Comparison of ENCODE assay signal across 2 cellular contexts in the genomic region with DNA sequence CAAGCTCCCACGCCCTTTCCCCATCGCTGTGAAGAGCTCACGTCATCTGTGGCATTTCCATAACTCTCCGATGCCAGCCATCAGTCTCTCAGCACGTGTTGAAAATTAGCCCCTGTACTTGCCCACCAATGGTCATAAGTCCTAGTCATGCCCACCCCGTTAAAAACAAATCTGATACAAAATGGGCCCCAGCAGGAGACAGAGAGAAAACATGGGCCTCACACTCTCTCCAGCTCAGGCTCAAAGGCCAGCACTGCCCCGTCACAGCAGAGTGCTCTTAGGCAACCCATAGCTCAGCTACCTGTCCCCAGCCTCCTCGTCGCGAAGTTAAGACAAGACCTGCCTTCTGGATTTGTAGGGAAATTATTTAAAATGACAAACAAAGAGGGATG.
TF ChIP-seq lines count a peak whose summit lies in the region.

No MANE protein-coding gene starts in this region.

TF ChIP-seq in HepG2, 621 proteins besides CTCF, POLR2A, EP300 and RAD21 (continues in another document):
- TF ChIP-seq ZFY (CRISPR knock-in tag; IDR thresholded peaks at IDR 0.05) (peak; percentile 33; the same call in 1 of the 2 replicates), ZNF660 (CRISPR knock-in tag; IDR thresholded peaks at IDR 0.05; ENCODE audit: borderline replicate concordance, low read depth) (no peak), ARNTL (CRISPR knock-in tag; IDR thresholded peaks at IDR 0.05) (no peak), HOXA5 (CRISPR knock-in tag; IDR thresholded peaks at IDR 0.05) (no peak), ZFP62 (CRISPR knock-in tag; IDR thresholded peaks at IDR 0.05) (no peak), ZNF614 (CRISPR knock-in tag; IDR thresholded peaks at IDR 0.05; ENCODE audit: borderline replicate concordance) (no peak), NCOA2 (CRISPR knock-in tag; IDR thresholded peaks at IDR 0.05) (no peak), MEIS2 (CRISPR knock-in tag; IDR thresholded peaks at IDR 0.05) (0 out of 2 replicates have a peak, but pooled peaks have one; percentile 35), SMAD1 (CRISPR knock-in tag; IDR thresholded peaks at IDR 0.05; ENCODE audit: borderline replicate concordance, low read depth) (no peak), CEBPG (CRISPR knock-in tag; IDR thresholded peaks at IDR 0.05) (peak; percentile 74), CEBPB (IDR thresholded peaks at IDR 0.05; ENCODE audit: borderline replicate concordance, low read depth, low read length) (peak; percentile 64; the same call in 1 of the 2 replicates), ZFP82 (CRISPR knock-in tag; IDR thresholded peaks at IDR 0.05; ENCODE audit: borderline replicate concordance) (no peak), TEAD2 (CRISPR knock-in tag; IDR thresholded peaks at IDR 0.05) (no peak), HNF4A (CRISPR knock-in tag; IDR thresholded peaks at IDR 0.05) (peak; percentile 75), ZNF367 (CRISPR knock-in tag; IDR thresholded peaks at IDR 0.05; ENCODE audit: borderline replicate concordance) (no peak), CBX5 (CRISPR knock-in tag; IDR thresholded peaks at IDR 0.05; ENCODE audit: borderline replicate concordance) (no peak), EHMT2 (IDR thresholded peaks at IDR 0.05; ENCODE audit: borderline replicate concordance, low read depth, low read length) (peak; percentile 56; the same call in 1 of the 2 replicates), ZNF260 (CRISPR knock-in tag; IDR thresholded peaks at IDR 0.05; ENCODE audit: borderline replicate concordance, low read depth) (no peak)
- TF ChIP-seq, protein P1, sequence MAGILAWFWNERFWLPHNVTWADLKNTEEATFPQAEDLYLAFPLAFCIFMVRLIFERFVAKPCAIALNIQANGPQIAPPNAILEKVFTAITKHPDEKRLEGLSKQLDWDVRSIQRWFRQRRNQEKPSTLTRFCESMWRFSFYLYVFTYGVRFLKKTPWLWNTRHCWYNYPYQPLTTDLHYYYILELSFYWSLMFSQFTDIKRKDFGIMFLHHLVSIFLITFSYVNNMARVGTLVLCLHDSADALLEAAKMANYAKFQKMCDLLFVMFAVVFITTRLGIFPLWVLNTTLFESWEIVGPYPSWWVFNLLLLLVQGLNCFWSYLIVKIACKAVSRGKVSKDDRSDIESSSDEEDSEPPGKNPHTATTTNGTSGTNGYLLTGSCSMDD (CRISPR knock-in tag; IDR thresholded peaks at IDR 0.05) = no peak
- TF ChIP-seq, protein P2, sequence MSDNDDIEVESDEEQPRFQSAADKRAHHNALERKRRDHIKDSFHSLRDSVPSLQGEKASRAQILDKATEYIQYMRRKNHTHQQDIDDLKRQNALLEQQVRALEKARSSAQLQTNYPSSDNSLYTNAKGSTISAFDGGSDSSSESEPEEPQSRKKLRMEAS (IDR thresholded peaks at IDR 0.05) = 0 out of 2 replicates have a peak, but pooled peaks have one; percentile 20
- TF ChIP-seq, protein P3, sequence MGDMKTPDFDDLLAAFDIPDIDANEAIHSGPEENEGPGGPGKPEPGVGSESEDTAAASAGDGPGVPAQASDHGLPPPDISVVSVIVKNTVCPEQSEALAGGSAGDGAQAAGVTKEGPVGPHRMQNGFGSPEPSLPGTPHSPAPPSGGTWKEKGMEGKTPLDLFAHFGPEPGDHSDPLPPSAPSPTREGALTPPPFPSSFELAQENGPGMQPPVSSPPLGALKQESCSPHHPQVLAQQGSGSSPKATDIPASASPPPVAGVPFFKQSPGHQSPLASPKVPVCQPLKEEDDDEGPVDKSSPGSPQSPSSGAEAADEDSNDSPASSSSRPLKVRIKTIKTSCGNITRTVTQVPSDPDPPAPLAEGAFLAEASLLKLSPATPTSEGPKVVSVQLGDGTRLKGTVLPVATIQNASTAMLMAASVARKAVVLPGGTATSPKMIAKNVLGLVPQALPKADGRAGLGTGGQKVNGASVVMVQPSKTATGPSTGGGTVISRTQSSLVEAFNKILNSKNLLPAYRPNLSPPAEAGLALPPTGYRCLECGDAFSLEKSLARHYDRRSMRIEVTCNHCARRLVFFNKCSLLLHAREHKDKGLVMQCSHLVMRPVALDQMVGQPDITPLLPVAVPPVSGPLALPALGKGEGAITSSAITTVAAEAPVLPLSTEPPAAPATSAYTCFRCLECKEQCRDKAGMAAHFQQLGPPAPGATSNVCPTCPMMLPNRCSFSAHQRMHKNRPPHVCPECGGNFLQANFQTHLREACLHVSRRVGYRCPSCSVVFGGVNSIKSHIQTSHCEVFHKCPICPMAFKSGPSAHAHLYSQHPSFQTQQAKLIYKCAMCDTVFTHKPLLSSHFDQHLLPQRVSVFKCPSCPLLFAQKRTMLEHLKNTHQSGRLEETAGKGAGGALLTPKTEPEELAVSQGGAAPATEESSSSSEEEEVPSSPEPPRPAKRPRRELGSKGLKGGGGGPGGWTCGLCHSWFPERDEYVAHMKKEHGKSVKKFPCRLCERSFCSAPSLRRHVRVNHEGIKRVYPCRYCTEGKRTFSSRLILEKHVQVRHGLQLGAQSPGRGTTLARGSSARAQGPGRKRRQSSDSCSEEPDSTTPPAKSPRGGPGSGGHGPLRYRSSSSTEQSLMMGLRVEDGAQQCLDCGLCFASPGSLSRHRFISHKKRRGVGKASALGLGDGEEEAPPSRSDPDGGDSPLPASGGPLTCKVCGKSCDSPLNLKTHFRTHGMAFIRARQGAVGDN (CRISPR knock-in tag; IDR thresholded peaks at IDR 0.05) = peak; percentile 37; the same call in 1 of the 2 replicates

TF ChIP-seq in K562, 482 proteins besides CTCF, POLR2A, EP300 and RAD21:
- TF ChIP-seq HDAC2 (IDR thresholded peaks at IDR 0.05) = no peak
- TF ChIP-seq, protein P4, sequence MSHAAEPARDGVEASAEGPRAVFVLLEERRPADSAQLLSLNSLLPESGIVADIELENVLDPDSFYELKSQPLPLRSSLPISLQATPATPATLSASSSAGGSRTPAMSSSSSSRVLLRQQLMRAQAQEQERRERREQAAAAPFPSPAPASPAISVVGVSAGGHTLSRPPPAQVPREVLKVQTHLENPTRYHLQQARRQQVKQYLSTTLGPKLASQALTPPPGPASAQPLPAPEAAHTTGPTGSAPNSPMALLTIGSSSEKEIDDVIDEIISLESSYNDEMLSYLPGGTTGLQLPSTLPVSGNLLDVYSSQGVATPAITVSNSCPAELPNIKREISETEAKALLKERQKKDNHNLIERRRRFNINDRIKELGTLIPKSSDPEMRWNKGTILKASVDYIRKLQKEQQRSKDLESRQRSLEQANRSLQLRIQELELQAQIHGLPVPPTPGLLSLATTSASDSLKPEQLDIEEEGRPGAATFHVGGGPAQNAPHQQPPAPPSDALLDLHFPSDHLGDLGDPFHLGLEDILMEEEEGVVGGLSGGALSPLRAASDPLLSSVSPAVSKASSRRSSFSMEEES (CRISPR knock-in tag; IDR thresholded peaks at IDR 0.05) = no peak
- no peak for TF ChIP-seq HDAC8 (tag; IDR thresholded peaks at IDR 0.05)
- TF ChIP-seq RBM25 (IDR thresholded peaks at IDR 0.05; ENCODE audit: low read depth, low read length, severe bottlenecking) = no peak
- TF ChIP-seq, protein P5, sequence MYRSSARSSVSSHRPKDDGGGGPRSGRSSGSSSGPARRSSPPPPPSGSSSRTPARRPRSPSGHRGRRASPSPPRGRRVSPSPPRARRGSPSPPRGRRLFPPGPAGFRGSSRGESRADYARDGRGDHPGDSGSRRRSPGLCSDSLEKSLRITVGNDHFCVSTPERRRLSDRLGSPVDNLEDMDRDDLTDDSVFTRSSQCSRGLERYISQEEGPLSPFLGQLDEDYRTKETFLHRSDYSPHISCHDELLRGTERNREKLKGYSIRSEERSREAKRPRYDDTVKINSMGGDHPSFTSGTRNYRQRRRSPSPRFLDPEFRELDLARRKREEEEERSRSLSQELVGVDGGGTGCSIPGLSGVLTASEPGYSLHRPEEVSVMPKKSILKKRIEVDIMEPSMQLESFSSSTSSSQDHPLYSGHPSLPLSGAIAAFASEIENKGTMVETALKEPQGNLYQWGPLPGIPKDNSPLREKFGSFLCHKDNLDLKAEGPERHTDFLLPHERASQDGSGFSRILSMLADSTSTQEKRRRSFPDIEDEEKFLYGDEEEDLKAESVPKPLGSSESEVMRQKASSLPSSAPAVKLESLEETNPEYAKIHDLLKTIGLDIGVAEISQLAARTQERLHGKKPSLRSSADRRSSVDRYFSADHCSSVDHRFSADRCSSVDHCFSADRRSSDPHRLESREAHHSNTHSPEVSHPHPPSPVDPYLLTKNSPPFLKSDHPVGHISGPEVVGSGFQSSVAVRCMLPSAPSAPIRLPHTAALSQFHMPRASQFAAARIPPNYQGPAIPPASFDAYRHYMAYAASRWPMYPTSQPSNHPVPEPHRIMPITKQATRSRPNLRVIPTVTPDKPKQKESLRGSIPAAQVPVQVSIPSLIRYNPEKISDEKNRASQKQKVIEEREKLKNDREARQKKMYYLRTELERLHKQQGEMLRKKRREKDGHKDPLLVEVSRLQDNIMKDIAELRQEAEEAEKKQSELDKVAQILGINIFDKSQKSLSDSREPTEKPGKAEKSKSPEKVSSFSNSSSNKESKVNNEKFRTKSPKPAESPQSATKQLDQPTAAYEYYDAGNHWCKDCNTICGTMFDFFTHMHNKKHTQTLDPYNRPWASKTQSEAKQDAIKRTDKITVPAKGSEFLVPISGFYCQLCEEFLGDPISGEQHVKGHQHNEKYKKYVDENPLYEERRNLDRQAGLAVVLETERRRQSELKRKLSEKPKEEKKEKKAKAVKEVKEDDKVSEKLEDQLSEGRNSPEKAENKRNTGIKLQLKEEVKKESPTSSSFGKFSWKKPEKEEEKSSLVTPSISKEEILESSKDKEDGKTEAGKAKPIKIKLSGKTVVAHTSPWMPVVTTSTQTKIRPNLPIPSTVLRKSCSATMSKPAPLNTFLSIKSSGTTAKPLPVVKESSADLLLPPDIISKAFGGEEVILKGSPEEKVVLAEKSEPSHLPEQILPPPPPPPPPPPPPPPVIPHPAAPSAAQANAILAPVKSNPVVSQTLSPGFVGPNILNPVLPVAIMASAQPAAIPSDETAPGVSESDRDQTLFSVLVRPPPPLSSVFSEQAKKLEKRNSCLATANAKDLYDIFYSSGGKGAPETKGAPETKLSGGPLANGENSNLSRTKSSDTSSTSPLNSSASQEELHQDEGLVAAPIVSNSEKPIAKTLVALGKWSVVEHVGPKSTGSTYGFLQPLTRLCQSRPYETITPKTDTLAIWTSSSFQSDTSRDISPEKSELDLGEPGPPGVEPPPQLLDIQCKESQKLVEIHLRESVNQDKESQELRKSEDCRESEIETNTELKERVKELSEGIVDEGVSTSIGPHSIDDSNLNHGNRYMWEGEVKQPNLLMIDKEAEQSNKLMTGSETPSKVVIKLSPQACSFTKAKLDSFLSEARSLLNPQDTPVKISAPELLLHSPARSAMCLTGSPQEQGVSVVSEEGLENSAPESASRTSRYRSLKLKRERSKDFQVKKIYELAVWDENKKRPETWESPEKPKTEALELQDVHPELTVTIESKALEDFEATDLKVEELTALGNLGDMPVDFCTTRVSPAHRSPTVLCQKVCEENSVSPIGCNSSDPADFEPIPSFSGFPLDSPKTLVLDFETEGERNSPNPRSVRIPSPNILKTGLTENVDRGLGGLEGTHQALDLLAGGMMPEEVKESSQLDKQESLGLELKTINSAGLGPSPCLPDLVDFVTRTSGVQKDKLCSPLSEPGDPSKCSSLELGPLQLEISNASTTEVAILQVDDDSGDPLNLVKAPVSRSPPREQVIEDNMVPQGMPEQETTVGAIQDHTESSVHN (IDR thresholded peaks at IDR 0.05; ENCODE audit: borderline replicate concordance in 1 of 2, low read depth in 1 of 2) = no peak
- TF ChIP-seq RCOR1 (IDR thresholded peaks at IDR 0.05; ENCODE audit: borderline replicate concordance in 1 of 2, low read depth in 2 of 2, low read length in 2 of 2) = no peak
- no peak for TF ChIP-seq ZNF274 (IDR thresholded peaks at IDR 0.05; ENCODE audit: borderline replicate concordance, low read depth, low read length)
- TF ChIP-seq ZNF436 (CRISPR knock-in tag; IDR thresholded peaks at IDR 0.05) = no peak
- no peak for TF ChIP-seq MTA2 (IDR thresholded peaks at IDR 0.05; ENCODE audit: low read depth)
- no peak for TF ChIP-seq ZNF263 (CRISPR knock-in tag; IDR thresholded peaks at IDR 0.05; ENCODE audit: borderline replicate concordance)
- TF ChIP-seq ZNF316 (IDR thresholded peaks at IDR 0.05) = no peak
- no peak for TF ChIP-seq ZNF347 (CRISPR knock-in tag; IDR thresholded peaks at IDR 0.05; ENCODE audit: low read depth)
- TF ChIP-seq PHF8 (IDR thresholded peaks at IDR 0.05; ENCODE audit: borderline replicate concordance, low read length) = no peak
- TF ChIP-seq FOXK2 (conservative IDR thresholded peaks at IDR 0.05 in 1 of 2, IDR thresholded peaks at IDR 0.05 in 1 of 2; ENCODE audit: low read depth in 2 of 2) = no peak
